17 cellular contexts compared by ENCODE assay signal in the genomic region with DNA sequence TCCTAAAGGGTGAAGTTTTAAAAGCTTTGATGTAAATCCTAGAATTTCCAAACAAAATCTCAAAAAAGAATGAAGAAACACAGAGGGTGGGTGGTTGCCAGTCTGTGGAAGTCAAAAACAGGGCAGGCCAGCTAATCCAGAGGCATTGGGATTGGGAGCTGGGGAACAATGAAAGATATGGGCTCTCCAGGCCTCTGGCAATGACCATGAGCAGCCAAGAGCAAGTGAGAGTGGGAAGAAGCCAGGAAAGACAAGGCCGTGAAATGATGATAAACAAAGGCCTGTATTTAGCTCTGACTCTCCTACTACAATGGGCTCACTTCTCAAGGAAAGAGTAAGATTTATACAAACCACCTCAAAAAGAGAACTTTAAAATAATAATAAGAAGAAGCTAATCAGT.
A peak's percentile ranks its signal among the peaks of the same experiment; 100 is the strongest.
DNase-seq lines count a peak whose midpoint lies in the region; ATAC-seq and TF ChIP-seq lines count a peak whose summit lies in the region.
"Had no signal": no experiment of that assay in that cellular context is flagged by ENCODE, and none has a peak within 500 bp of the region (broad histone marks: within the 10 kb centered on the region; RNA-seq: fewer than 3 reads in every experiment).

No MANE protein-coding gene starts in this region.

- H3K4me3 ChIP-seq in hepatocyte (no peak overlapping the region), aorta (ENCODE audit: low read length in 2 of 2) (no peak overlapping the region)
- H3K4me3 ChIP-seq: A549, lower lobe of right lung, right lobe of liver had no signal

- H3K9me2 ChIP-seq in hepatocyte (replicated peaks; ENCODE audit: insufficient read depth), result no peaks in the 10 kb centered on the region

- no peak for TF ChIP-seq CTCF in hepatocyte (IDR thresholded peaks at IDR 0.05; ENCODE audit: poor library complexity)

- 39% methylated on average over 1 of the region's 1 CpG for WGBS in hepatocyte (ENCODE audit: low lambda C conversion rate, missing lambda C conversion rate)
- WGBS in aorta, 2 donors, result 0 to 4% methylated on average over 1 of the region's 1 CpG

- H3K79me2 ChIP-seq in hepatocyte, result no peaks in the 10 kb centered on the region

- DNase-seq in NCI-H510A treated with DMSO at 0.1 percent for 48 hours (lab: John Stamatoyannopoulos, UW) (peak; percentile 84), NCI-H510A (lab: John Stamatoyannopoulos, UW) (no peak), hepatocyte (ENCODE audit: low spot score) (no peak), sciatic nerve (ENCODE audit: low spot score) (no peak), aorta (no peak), NCI-H1930 (lab: John Stamatoyannopoulos, UW) (no peak), NOMO-1 (lab: John Stamatoyannopoulos, UW; ENCODE audit: unreplicated experiment in 2 of 2) (no peak)
- DNase-seq: activated CD4-positive, alpha-beta T cell treated with anti-CD3 and anti-CD28 coated beads for 1 hour; activated naive CD4-positive, alpha-beta T cell treated with Interleukin-2 at 50 U/mL for 16 hours; activated T-cell treated with anti-CD3 and anti-CD28 coated beads, Interleukin-2, amount 50 U/mL, for 48 hours; KG1; lower lobe of right lung; right lobe of liver; T-helper 1 cell had no signal

- H3K9me3 ChIP-seq in hepatocyte (ENCODE audit: low read depth) (no peaks in the 10 kb centered on the region), aorta (ENCODE audit: control insufficient read depth, low read length) (no peaks in the 10 kb centered on the region)
- H3K9me3 ChIP-seq: A549, lower lobe of right lung, right lobe of liver had no signal

- no peaks in the 10 kb centered on the region for H4K20me1 ChIP-seq in hepatocyte (ENCODE audit: insufficient read depth, poor library complexity, severe bottlenecking)

- no peaks in the 10 kb centered on the region for H3K4me1 ChIP-seq in hepatocyte (ENCODE audit: insufficient read depth)
- peaks cover 2 to 11% of the 10 kb centered on the region in 2 donors for H3K4me1 ChIP-seq in aorta (ENCODE audit: control insufficient read depth in 1 of 2, insufficient read depth in 2 of 2, low read length in 2 of 2)
- H3K4me1 ChIP-seq: A549, lower lobe of right lung, right lobe of liver had no signal

- no peak overlapping the region for H2AFZ ChIP-seq in hepatocyte

- intact Hi-C loops in sciatic nerve (cut with DNase I) (no loop called here), aorta (cut with DNase I) (no loop called here)

- H3K27me3 ChIP-seq in hepatocyte (no peaks in the 10 kb centered on the region), aorta (ENCODE audit: control insufficient read depth in 1 of 2, insufficient read depth in 2 of 2, low read length in 1 of 2) (no peaks in the 10 kb centered on the region)
- H3K27me3 ChIP-seq: right lobe of liver had no signal

- ATAC-seq in sciatic nerve, result peak; percentile 47
- peak; percentile 30 for ATAC-seq in aorta (ENCODE audit: low FRiP score)
- ATAC-seq in HG02981 (IDR thresholded peaks at IDR 0.05; ENCODE audit: unreplicated experiment), result no peak
- ATAC-seq: A549; lower lobe of right lung; stimulated activated effector memory CD8-positive, alpha-beta T cell treated with anti-CD3 and anti-CD28 coated beads, Interleukin-12 subunit alpha, Interleukin-12 subunit beta, amount 100 ng/mL, for 72 hours had no signal

- no peaks in the 10 kb centered on the region for H3K36me3 ChIP-seq in hepatocyte (replicated peaks; ENCODE audit: insufficient read depth, low read depth)
- no peaks in the 10 kb centered on the region for H3K36me3 ChIP-seq in aorta (ENCODE audit: control insufficient read depth in 1 of 2, insufficient read depth in 2 of 2, low read length in 1 of 2)
- H3K36me3 ChIP-seq: lower lobe of right lung, right lobe of liver had no signal

- H3K27ac ChIP-seq in hepatocyte, result peak overlapping the region; percentile 29
- H3K27ac ChIP-seq in aorta (ENCODE audit: low read depth in 1 of 2, low read length in 2 of 2), result peak overlapping the region in 1 of 2 donors; percentile 11
- H3K27ac ChIP-seq: A549, right lobe of liver had no signal

- no peak overlapping the region for H3K4me2 ChIP-seq in hepatocyte
- H3K4me2 ChIP-seq: A549 had no signal
